Comparison of ENCODE assay signal across 1 cellular context in the genomic region with DNA sequence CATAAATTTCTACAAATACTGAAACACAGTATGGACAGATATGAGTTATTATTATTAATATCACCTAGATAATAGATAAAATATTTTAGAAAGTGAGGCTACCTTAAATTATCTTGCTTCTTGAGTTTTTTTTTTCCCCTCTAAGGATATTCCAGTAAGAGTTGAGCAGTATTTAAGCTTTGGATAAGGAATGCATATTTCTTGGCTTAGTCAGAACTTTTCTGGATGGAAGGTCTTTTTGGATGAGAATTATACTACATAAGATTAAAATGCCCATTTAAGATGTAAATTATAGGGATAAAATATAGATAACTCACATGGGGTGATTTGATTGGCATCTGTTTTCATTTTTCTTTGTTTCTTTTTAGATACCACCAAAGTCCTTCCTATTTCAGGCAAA.
TF ChIP-seq lines count a peak whose summit lies in the region.

No MANE protein-coding gene starts in this region.

TF ChIP-seq in IMR-90, 13 proteins besides CTCF, POLR2A, EP300 and RAD21 (continued from another document):
- TF ChIP-seq, protein P1, sequence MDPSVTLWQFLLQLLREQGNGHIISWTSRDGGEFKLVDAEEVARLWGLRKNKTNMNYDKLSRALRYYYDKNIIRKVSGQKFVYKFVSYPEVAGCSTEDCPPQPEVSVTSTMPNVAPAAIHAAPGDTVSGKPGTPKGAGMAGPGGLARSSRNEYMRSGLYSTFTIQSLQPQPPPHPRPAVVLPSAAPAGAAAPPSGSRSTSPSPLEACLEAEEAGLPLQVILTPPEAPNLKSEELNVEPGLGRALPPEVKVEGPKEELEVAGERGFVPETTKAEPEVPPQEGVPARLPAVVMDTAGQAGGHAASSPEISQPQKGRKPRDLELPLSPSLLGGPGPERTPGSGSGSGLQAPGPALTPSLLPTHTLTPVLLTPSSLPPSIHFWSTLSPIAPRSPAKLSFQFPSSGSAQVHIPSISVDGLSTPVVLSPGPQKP (IDR thresholded peaks at IDR 0.05; ENCODE audit: borderline replicate concordance, low read depth, low read length): no peak
- TF ChIP-seq, protein P2, sequence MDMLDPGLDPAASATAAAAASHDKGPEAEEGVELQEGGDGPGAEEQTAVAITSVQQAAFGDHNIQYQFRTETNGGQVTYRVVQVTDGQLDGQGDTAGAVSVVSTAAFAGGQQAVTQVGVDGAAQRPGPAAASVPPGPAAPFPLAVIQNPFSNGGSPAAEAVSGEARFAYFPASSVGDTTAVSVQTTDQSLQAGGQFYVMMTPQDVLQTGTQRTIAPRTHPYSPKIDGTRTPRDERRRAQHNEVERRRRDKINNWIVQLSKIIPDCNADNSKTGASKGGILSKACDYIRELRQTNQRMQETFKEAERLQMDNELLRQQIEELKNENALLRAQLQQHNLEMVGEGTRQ (IDR thresholded peaks at IDR 0.05; ENCODE audit: low read depth, low read length): no peak
- no peak for TF ChIP-seq MAZ (IDR thresholded peaks at IDR 0.05; ENCODE audit: borderline replicate concordance, low read depth, low read length)
- no peak for TF ChIP-seq CEBPB (IDR thresholded peaks at IDR 0.05; ENCODE audit: low read depth, low read length)
- no peak for TF ChIP-seq BHLHE40 (IDR thresholded peaks at IDR 0.05; ENCODE audit: low read depth, low read length)
- TF ChIP-seq NFE2L2 (IDR thresholded peaks at IDR 0.05; ENCODE audit: low read depth, low read length): no peak
- no peak for TF ChIP-seq CHD1 (IDR thresholded peaks at IDR 0.05; ENCODE audit: low read depth, low read length)
- TF ChIP-seq RFX5 (IDR thresholded peaks at IDR 0.05; ENCODE audit: low read depth, low read length): no peak
- TF ChIP-seq SMC3 (IDR thresholded peaks at IDR 0.05; ENCODE audit: low read depth, low read length): no peak
- no peak for TF ChIP-seq FOS (IDR thresholded peaks at IDR 0.05; ENCODE audit: low read depth, low read length)
